1 cellular context compared by ENCODE assay signal in the genomic region with DNA sequence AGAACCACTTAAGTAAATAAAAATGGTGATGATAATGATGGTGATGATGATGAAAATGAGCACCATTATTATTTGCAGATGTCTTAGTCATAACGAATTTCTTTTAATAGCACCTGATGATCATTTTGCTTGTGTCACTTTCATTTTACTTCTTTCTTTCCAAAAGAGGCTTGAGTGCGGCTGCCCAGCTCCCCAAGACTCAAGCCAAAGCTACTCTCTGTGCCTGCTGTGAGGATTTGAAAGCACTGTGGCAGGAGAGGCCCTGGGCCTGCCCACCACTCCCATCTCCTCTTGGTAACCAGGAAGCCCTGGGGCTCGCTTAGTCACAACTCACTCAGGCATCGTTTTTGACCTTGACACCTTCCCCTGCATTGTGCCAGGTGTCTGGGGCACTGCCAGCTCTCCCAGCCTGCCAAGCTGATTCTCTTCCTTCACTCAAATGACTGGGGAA.
TF ChIP-seq lines count a peak whose summit lies in the region.

No MANE protein-coding gene starts in this region.

TF ChIP-seq in GM12878, 131 proteins besides CTCF, POLR2A, EP300 and RAD21 (continued from another document):
- TF ChIP-seq EED (IDR thresholded peaks at IDR 0.05; ENCODE audit: low read depth) (0 out of 2 replicates have a peak, but pooled peaks have one; percentile 49), TARDBP (IDR thresholded peaks at IDR 0.05; ENCODE audit: borderline replicate concordance) (no peak), MEF2B (IDR thresholded peaks at IDR 0.05; ENCODE audit: partially characterized antibody, poor library complexity, severe bottlenecking) (peak; percentile 79), NR2F1 (conservative IDR thresholded peaks at IDR 0.05) (0 out of 2 replicates have a peak, but pooled peaks have one; percentile 9), SIN3A (IDR thresholded peaks at IDR 0.05; ENCODE audit: low read depth, low read length) (no peak), ATF7 (IDR thresholded peaks at IDR 0.05; ENCODE audit: low read depth) (0 out of 2 replicates have a peak, but pooled peaks have one; percentile 40), NR2C2 (IDR thresholded peaks at IDR 0.05; ENCODE audit: borderline replicate concordance, control insufficient read depth, insufficient read length, low read depth) (no peak), ZNF24 (IDR thresholded peaks at IDR 0.05) (no peak), CBX5 (IDR thresholded peaks at IDR 0.05; ENCODE audit: low read depth) (no peak), FOXK2 (IDR thresholded peaks at IDR 0.05) (no peak)
- TF ChIP-seq, protein P1, sequence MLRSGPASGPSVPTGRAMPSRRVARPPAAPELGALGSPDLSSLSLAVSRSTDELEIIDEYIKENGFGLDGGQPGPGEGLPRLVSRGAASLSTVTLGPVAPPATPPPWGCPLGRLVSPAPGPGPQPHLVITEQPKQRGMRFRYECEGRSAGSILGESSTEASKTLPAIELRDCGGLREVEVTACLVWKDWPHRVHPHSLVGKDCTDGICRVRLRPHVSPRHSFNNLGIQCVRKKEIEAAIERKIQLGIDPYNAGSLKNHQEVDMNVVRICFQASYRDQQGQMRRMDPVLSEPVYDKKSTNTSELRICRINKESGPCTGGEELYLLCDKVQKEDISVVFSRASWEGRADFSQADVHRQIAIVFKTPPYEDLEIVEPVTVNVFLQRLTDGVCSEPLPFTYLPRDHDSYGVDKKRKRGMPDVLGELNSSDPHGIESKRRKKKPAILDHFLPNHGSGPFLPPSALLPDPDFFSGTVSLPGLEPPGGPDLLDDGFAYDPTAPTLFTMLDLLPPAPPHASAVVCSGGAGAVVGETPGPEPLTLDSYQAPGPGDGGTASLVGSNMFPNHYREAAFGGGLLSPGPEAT (IDR thresholded peaks at IDR 0.05; ENCODE audit: low read depth), result no peak
